15 cellular contexts compared by ENCODE assay signal in genomic region chr19:14413355-14413754, GRCh38. TPM values are rescaled to one million over a fixed set of nuclear protein-coding genes. Genes with fewer than 3 reads are reported as not detected.
DNase-seq lines count a peak whose midpoint lies in the region; ATAC-seq and TF ChIP-seq lines count a peak whose summit lies in the region.
"Had no signal": no experiment of that assay in that cellular context is flagged by ENCODE, and none has a peak within 500 bp of the region (broad histone marks: within the 10 kb centered on the region; RNA-seq: fewer than 3 reads in every experiment).

No MANE protein-coding gene starts in this region.

- no peak for ATAC-seq in activated CD8-positive, alpha-beta T cell treated with anti-CD3 and anti-CD28 coated beads, Interleukin-2, amount 10 ng/mL, durations not matched to agents 7 days and 5 days
- no peak for ATAC-seq in memory B cell (ENCODE audit: low read depth)
- no peak for ATAC-seq in HG02973 (IDR thresholded peaks at IDR 0.05; ENCODE audit: unreplicated experiment)
- ATAC-seq: activated CD4-positive, CD25-positive, alpha-beta regulatory T cell treated with anti-CD3 and anti-CD28 coated beads, Interleukin-2, amount 50 U/mL, for 24 hours had no signal

- H3K27me3 Mint-ChIP-seq in MCF 10A (ENCODE audit: insufficient read depth, unreplicated experiment) (no peaks in the 10 kb centered on the region), memory B cell (no peaks in the 10 kb centered on the region)
- H3K27me3 Mint-ChIP-seq in activated CD8-positive, alpha-beta T cell treated with anti-CD3 and anti-CD28 coated beads, Interleukin-2, amount 10 ng/mL, durations not matched to agents 7 days and 5 days (ENCODE audit: low read depth), result no peaks in the 10 kb centered on the region

- BruUV-seq in MCF 10A (replicated peaks; lab: Mats Ljungman, UMichigan), result no TSS peak

- intact Hi-C loops in MCF 10A (cut with micrococcal nuclease), result no loop called here
- intact Hi-C loops in breast epithelium (cut with DNase I; ENCODE audit: low total_unique reads), result no loop called here
- intact Hi-C loops in uterus (cut with DNase I; ENCODE audit: low total_unique reads), result no loop called here

- H3K4me3 ChIP-seq in breast epithelium (no peak overlapping the region), uterus (no peak overlapping the region)
- H3K4me3 ChIP-seq: adrenal gland, coronary artery, tibial nerve had no signal

- H3K9me3 ChIP-seq in breast epithelium (no peaks in the 10 kb centered on the region), uterus (no peaks in the 10 kb centered on the region)
- H3K9me3 ChIP-seq: adrenal gland, tibial nerve had no signal

- peaks cover 61% of the 10 kb centered on the region for H3K36me3 Mint-ChIP-seq in MCF 10A (ENCODE audit: insufficient read depth, unreplicated experiment)
- peaks cover 86% of the 10 kb centered on the region for H3K36me3 Mint-ChIP-seq in activated CD8-positive, alpha-beta T cell treated with anti-CD3 and anti-CD28 coated beads, Interleukin-2, amount 10 ng/mL, durations not matched to agents 7 days and 5 days (ENCODE audit: low read depth)
- peaks cover 40% of the 10 kb centered on the region for H3K36me3 Mint-ChIP-seq in memory B cell

- peak overlapping the region; percentile 75 for H3K27ac Mint-ChIP-seq in MCF 10A (ENCODE audit: low read depth, unreplicated experiment)
- H3K27ac Mint-ChIP-seq in activated CD8-positive, alpha-beta T cell treated with anti-CD3 and anti-CD28 coated beads, Interleukin-2, amount 10 ng/mL, durations not matched to agents 7 days and 5 days, result peak overlapping the region; percentile 46
- peak overlapping the region; percentile 91 for H3K27ac Mint-ChIP-seq in memory B cell

- DNase-seq in MCF 10A (ENCODE audit: unreplicated experiment), result no peak
- no peak for DNase-seq in breast epithelium (ENCODE audit: low spot score in 2 of 2)
- no peak for DNase-seq in activated CD8-positive, alpha-beta T cell treated with anti-CD3 and anti-CD28 coated beads, Interleukin-2, amount 10 ng/mL, durations not matched to agents 7 days and 5 days
- no peak for DNase-seq in memory B cell (ENCODE audit: low spot score in 2 of 2)
- DNase-seq in uterus, result no peak
- DNase-seq in NK-92 (lab: John Stamatoyannopoulos, UW; ENCODE audit: unreplicated experiment), result no peak
- DNase-seq in MV-4-11 (lab: John Stamatoyannopoulos, UW), result no peak
- DNase-seq: adrenal gland, NCI-H345, OCI-M1 had no signal

- H3K4me1 Mint-ChIP-seq in MCF 10A (ENCODE audit: insufficient read depth, unreplicated experiment), result peaks cover 23% of the 10 kb centered on the region
- H3K4me1 Mint-ChIP-seq in activated CD8-positive, alpha-beta T cell treated with anti-CD3 and anti-CD28 coated beads, Interleukin-2, amount 10 ng/mL, durations not matched to agents 7 days and 5 days (ENCODE audit: low read depth), result peaks cover 69% of the 10 kb centered on the region
- peaks cover 57% of the 10 kb centered on the region for H3K4me1 Mint-ChIP-seq in memory B cell

- H3K36me3 ChIP-seq in breast epithelium (peaks cover 25% of the 10 kb centered on the region), uterus (no peaks in the 10 kb centered on the region)

- no peak overlapping the region for H3K4me3 Mint-ChIP-seq in MCF 10A (ENCODE audit: unreplicated experiment)
- H3K4me3 Mint-ChIP-seq in activated CD8-positive, alpha-beta T cell treated with anti-CD3 and anti-CD28 coated beads, Interleukin-2, amount 10 ng/mL, durations not matched to agents 7 days and 5 days, result no peak overlapping the region
- no peak overlapping the region for H3K4me3 Mint-ChIP-seq in memory B cell

- H3K27me3 ChIP-seq in breast epithelium (no peaks in the 10 kb centered on the region), uterus (no peaks in the 10 kb centered on the region)
- H3K27me3 ChIP-seq: adrenal gland, tibial nerve had no signal

- CTCF ChIA-PET in MCF 10A (lab: Yijun Ruan, JAX), result interaction anchor here (0.7 to 1.6 kb wide), 5 partner anchors 14 to 276 kb away, joined by 3 to 5 read pairs (median 3); no protein-coding TSS in a partner anchor
- CTCF ChIA-PET in activated CD8-positive, alpha-beta T cell treated with anti-CD3 and anti-CD28 coated beads, Interleukin-2, amount 10 ng/mL, durations not matched to agents 7 days and 5 days (lab: Charles Lee), result interaction anchor here (1.3 to 1.5 kb wide), 3 partner anchors 47 to 277 kb away, joined by 3 to 4 read pairs (median 3); partner anchors contain the start of gene ASF1B

- no peaks in the 10 kb centered on the region for H3K9me3 Mint-ChIP-seq in MCF 10A (ENCODE audit: unreplicated experiment)
- H3K9me3 Mint-ChIP-seq in activated CD8-positive, alpha-beta T cell treated with anti-CD3 and anti-CD28 coated beads, Interleukin-2, amount 10 ng/mL, durations not matched to agents 7 days and 5 days (ENCODE audit: insufficient read depth), result no peaks in the 10 kb centered on the region
- H3K9me3 Mint-ChIP-seq in memory B cell, result peaks cover 2% of the 10 kb centered on the region

- no peak for TF ChIP-seq CTCF in MCF 10A (IDR thresholded peaks at IDR 0.05; ENCODE audit: unreplicated experiment)
- TF ChIP-seq CTCF in breast epithelium (IDR thresholded peaks at IDR 0.05), result no peak
- TF ChIP-seq CTCF in uterus (IDR thresholded peaks at IDR 0.05), result no peak

- no peak overlapping the region for H3K27ac ChIP-seq in breast epithelium
- peak overlapping the region; percentile 15 to 24 for H3K27ac ChIP-seq in uterus
- H3K27ac ChIP-seq: adrenal gland, parathyroid adenoma, tibial nerve had no signal

- POLR2A ChIA-PET in MCF 10A (lab: Yijun Ruan, JAX), result interaction anchor here (0.6 kb wide), 1 partner anchor 105 kb away, joined by 4 read pairs; the partner anchor contains the start of gene DNAJB1
- POLR2A ChIA-PET in activated CD8-positive, alpha-beta T cell treated with anti-CD3 and anti-CD28 coated beads, Interleukin-2, amount 10 ng/mL, durations not matched to agents 7 days and 5 days (lab: Charles Lee), result interaction anchor here (0.7 to 1.8 kb wide), 5 partner anchors 10 to 31 kb away, joined by 3 to 5 read pairs (median 4); no protein-coding TSS in a partner anchor

- no peaks in the 10 kb centered on the region for H3K4me1 ChIP-seq in breast epithelium
- H3K4me1 ChIP-seq in uterus, result peaks cover 3 to 12% of the 10 kb centered on the region in 2 donors
- H3K4me1 ChIP-seq: parathyroid adenoma had no signal

- TF ChIP-seq POLR2A in breast epithelium (IDR thresholded peaks at IDR 0.05) (no peak), uterus (IDR thresholded peaks at IDR 0.05) (no peak)

RNA-seq across cellular contexts. Expression of gene DDX39A, which starts 5.8 kb away (rescaled TPM):
- total RNA-seq in MCF 10A (2022) (62.1 and 65.4 TPM in 2 replicates), breast epithelium (10 to 100 TPM; 65.9 to 79.0 (median 75.5) TPM), uterus (10 to 100 TPM; 41.3 to 91.2 (median 52.8) TPM)
- 100 to 1,000 TPM; 309 to 313 TPM for total RNA-seq in activated CD8-positive, alpha-beta T cell treated with anti-CD3 and anti-CD28 coated beads, Interleukin-2, amount 10 ng/mL, durations not matched to agents 7 days and 5 days

RNA-seq across cellular contexts. Expression of gene PKN1, which starts 19.8 kb away (rescaled TPM):
- 94.8 and 141 TPM in 2 replicates for total RNA-seq in MCF 10A (2022)
- 10 to 100 TPM; 40.8 to 78.1 (median 59.6) TPM for total RNA-seq in breast epithelium
- total RNA-seq in activated CD8-positive, alpha-beta T cell treated with anti-CD3 and anti-CD28 coated beads, Interleukin-2, amount 10 ng/mL, durations not matched to agents 7 days and 5 days, result 100 to 1,000 TPM; 244 to 263 TPM
- 100 to 1,000 TPM in 1 of 4 donors, 10 to 100 TPM in 3; 56.2 to 129 (median 82.4) TPM for total RNA-seq in uterus

RNA-seq across cellular contexts. Expression of gene ADGRE5, which starts 32.1 kb away (rescaled TPM):
- total RNA-seq in MCF 10A (2022), result 44.5 and 47.9 TPM in 2 replicates
- total RNA-seq in breast epithelium, result 10 to 100 TPM; 20.2 to 31.4 (median 23.3) TPM
- 100 to 1,000 TPM; 290 to 302 TPM for total RNA-seq in activated CD8-positive, alpha-beta T cell treated with anti-CD3 and anti-CD28 coated beads, Interleukin-2, amount 10 ng/mL, durations not matched to agents 7 days and 5 days
- 100 to 1,000 TPM in 1 of 4 donors, 10 to 100 TPM in 3; 32.1 to 217 (median 57.7) TPM for total RNA-seq in uterus

Comparison
In these comparisons a context has a peak if more than half of its experiments do, and no peak if none do; other contexts are left out.
1. H3K27ac ChIP-seq: peak in uterus (2 of 2); none in breast epithelium (0 of 2).
2. Peak in every context shown above with its lines, with median percentiles within 50 percentile points of each other: H3K27ac Mint-ChIP-seq.